Comparison of ENCODE assay signal across 8 cellular contexts in genomic region chr7:98251844-98252639, GRCh38. TPM values are rescaled to one million over a fixed set of nuclear protein-coding genes. Genes with fewer than 3 reads are reported as not detected.
DNase-seq lines count a peak whose midpoint lies in the region; ATAC-seq lines count a peak whose summit lies in the region.

Gene TECPR1, minus strand, starts transcription at chr7:98252232. Its CDS starts 6,086 bp downstream, at chr7:98246146.

- intact Hi-C loops in activated CD4-positive, alpha-beta T cell treated with anti-CD3 and anti-CD28 coated beads, Interleukin-2, amount 10 ng/mL, durations not matched to agents 24 days and 14 days (cut with micrococcal nuclease) = loop anchor here (1.0 to 5.0 kb wide), 4 partner anchors 29 to 379 kb away; partner anchors contain the start of genes ASNS, BRI3 and LMTK2

- peak within 1 kb of the TSS; percentile 98 for H3K4me3 Mint-ChIP-seq in activated CD4-positive, alpha-beta T cell treated with anti-CD3 and anti-CD28 coated beads, Interleukin-2, amount 10 ng/mL, durations not matched to agents 24 days and 14 days

- H3K27ac ChIP-seq in BLaER1 = peak within 1 kb of the TSS; percentile 72

- H3K27ac Mint-ChIP-seq in activated CD4-positive, alpha-beta T cell treated with anti-CD3 and anti-CD28 coated beads, Interleukin-2, amount 10 ng/mL, durations not matched to agents 24 days and 14 days = peak within 1 kb of the TSS; percentile 98

- H3K4me3 ChIP-seq in BLaER1 = peak within 1 kb of the TSS; percentile 84

- H3K4me1 ChIP-seq in BLaER1 = peaks cover 46% of the 10 kb centered on the region

- H3K27me3 ChIP-seq in BLaER1 = no peaks in the 10 kb centered on the region

- peaks cover 26% of the 10 kb centered on the region; the same call in 1 of the 2 replicates for H4K20me1 ChIP-seq in BLaER1

- peak within 1 kb of the TSS; percentile 98 for H3K4me2 ChIP-seq in BLaER1

- peak; percentile 98 for ATAC-seq in GM19328 (IDR thresholded peaks at IDR 0.05; ENCODE audit: unreplicated experiment)
- ATAC-seq in HG03469 (IDR thresholded peaks at IDR 0.05; ENCODE audit: unreplicated experiment) = peak; percentile 97
- peak; percentile 97 for ATAC-seq in left lobe of liver

- peak within 1 kb of the TSS; percentile 74 for H3K9ac ChIP-seq in BLaER1

- no peaks in the 10 kb centered on the region for H3K9me3 ChIP-seq in BLaER1

- no peaks in the 10 kb centered on the region for H3K27me3 Mint-ChIP-seq in activated CD4-positive, alpha-beta T cell treated with anti-CD3 and anti-CD28 coated beads, Interleukin-2, amount 10 ng/mL, durations not matched to agents 24 days and 14 days

- peaks cover 38% of the 10 kb centered on the region for H3K36me3 ChIP-seq in BLaER1

- peaks cover 52% of the 10 kb centered on the region for H3K4me1 Mint-ChIP-seq in activated CD4-positive, alpha-beta T cell treated with anti-CD3 and anti-CD28 coated beads, Interleukin-2, amount 10 ng/mL, durations not matched to agents 24 days and 14 days

- H3K36me3 Mint-ChIP-seq in activated CD4-positive, alpha-beta T cell treated with anti-CD3 and anti-CD28 coated beads, Interleukin-2, amount 10 ng/mL, durations not matched to agents 24 days and 14 days (ENCODE audit: low read depth) = peaks cover 36% of the 10 kb centered on the region

- peak; percentile 85 to 96 for DNase-seq in NCI-H526 (lab: John Stamatoyannopoulos, UW)
- peak; percentile 98 for DNase-seq in activated CD4-positive, alpha-beta T cell treated with anti-CD3 and anti-CD28 coated beads, Interleukin-2, amount 10 ng/mL, durations not matched to agents 24 days and 14 days
- peak; percentile 88 for DNase-seq in dedifferentiated amniotic fluid mesenchymal stem cell (ENCODE audit: extremely low spot score)
- peak; percentile 99 for DNase-seq in left lobe of liver (ENCODE audit: low spot score)
- DNase-seq in stimulated activated CD4-positive, alpha-beta T cell treated with anti-CD3 and anti-CD28 coated beads, Interleukin-2, amount 100 ng/mL, for 4 hours (ENCODE audit: low read depth) = peak; percentile 66

- no peaks in the 10 kb centered on the region for H3K9me3 Mint-ChIP-seq in activated CD4-positive, alpha-beta T cell treated with anti-CD3 and anti-CD28 coated beads, Interleukin-2, amount 10 ng/mL, durations not matched to agents 24 days and 14 days

RNA-seq across cellular contexts. Expression of gene TECPR1, which starts in this region (rescaled TPM):
- 43.1 and 47.8 TPM in 2 replicates for total RNA-seq in activated CD4-positive, alpha-beta T cell treated with anti-CD3 and anti-CD28 coated beads, Interleukin-2, amount 10 ng/mL, durations not matched to agents 24 days and 14 days
- 17.3 TPM for total RNA-seq in left lobe of liver

Comparison
In these comparisons a context has a peak if more than half of its experiments do, and no peak if none do; other contexts are left out.
1. Peak in every context shown above with its lines: DNase-seq, ATAC-seq, H3K4me3 ChIP-seq and H3K27ac ChIP-seq.